12 cellular contexts compared by ENCODE assay signal in the genomic region with DNA sequence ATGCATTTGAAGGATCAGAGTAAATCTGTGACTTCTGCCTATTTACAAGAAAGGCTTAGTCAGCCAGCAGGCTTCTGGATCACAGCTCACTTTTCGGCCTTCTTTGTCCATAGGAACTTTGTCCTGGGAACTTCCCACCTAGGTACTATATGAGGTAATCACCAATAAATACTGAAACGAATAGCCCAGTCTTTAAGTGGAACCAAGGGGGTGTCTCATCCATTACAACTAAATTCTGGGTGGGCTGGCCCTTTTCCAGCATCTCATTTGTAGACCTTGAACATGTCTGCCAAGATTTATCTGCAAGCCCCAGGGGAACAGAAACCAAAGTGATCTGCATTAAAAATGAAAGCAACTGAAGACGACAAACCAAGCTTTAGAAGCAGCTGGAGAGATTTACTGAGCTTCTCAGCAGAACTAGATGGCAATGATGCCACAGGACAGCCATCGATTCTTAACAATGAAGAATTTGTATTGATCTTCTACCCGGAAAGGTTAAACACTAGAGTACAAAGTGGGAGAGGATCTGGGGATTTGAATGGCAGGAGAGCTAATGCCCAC. TPM values are rescaled to one million over a fixed set of nuclear protein-coding genes. Genes with fewer than 3 reads are reported as not detected.
DNase-seq lines count a peak whose midpoint lies in the region; ATAC-seq and TF ChIP-seq lines count a peak whose summit lies in the region.
"Had no signal": no experiment of that assay in that cellular context is flagged by ENCODE, and none has a peak within 500 bp of the region (broad histone marks: within the 10 kb centered on the region; RNA-seq: fewer than 3 reads in every experiment).

No MANE protein-coding gene starts in this region.

- no peaks in the 10 kb centered on the region for H3K9me3 Mint-ChIP-seq in activated naive CD8-positive, alpha-beta T cell treated with anti-CD3 and anti-CD28 coated beads for 36 hours
- H3K9me3 Mint-ChIP-seq in activated naive CD8-positive, alpha-beta T cell treated with anti-CD3 and anti-CD28 coated beads, Interleukin-2, amount 50 U/mL, for 24 hours, result no peaks in the 10 kb centered on the region
- no peaks in the 10 kb centered on the region for H3K9me3 Mint-ChIP-seq in type B pancreatic cell
- H3K9me3 Mint-ChIP-seq: CD14-positive monocyte, IgD-negative memory B cell, neural crest cell had no signal

- no peak for ATAC-seq in activated naive CD8-positive, alpha-beta T cell treated with anti-CD3 and anti-CD28 coated beads, Interleukin-2, amount 50 U/mL, for 24 hours

- peak overlapping the region; percentile 51 for H3K27ac Mint-ChIP-seq in activated naive CD8-positive, alpha-beta T cell treated with anti-CD3 and anti-CD28 coated beads for 36 hours
- H3K27ac Mint-ChIP-seq in activated naive CD8-positive, alpha-beta T cell treated with anti-CD3 and anti-CD28 coated beads, Interleukin-2, amount 50 U/mL, for 24 hours, result no peak overlapping the region
- no peak overlapping the region for H3K27ac Mint-ChIP-seq in type B pancreatic cell
- H3K27ac Mint-ChIP-seq: IgD-negative memory B cell had no signal

- H3K27me3 ChIP-seq in hepatocyte, result no peaks in the 10 kb centered on the region
- H3K27me3 ChIP-seq in tibial nerve, result peaks cover 0 to 4% of the 10 kb centered on the region in 2 donors

- no peak for DNase-seq in activated naive CD8-positive, alpha-beta T cell treated with anti-CD3 and anti-CD28 coated beads for 36 hours
- DNase-seq in activated naive CD8-positive, alpha-beta T cell treated with anti-CD3 and anti-CD28 coated beads, Interleukin-2, amount 50 U/mL, for 24 hours, result no peak
- DNase-seq in NCI-H774 (lab: John Stamatoyannopoulos, UW), result peak; percentile 40
- peak; percentile 74 for DNase-seq in hepatocyte (ENCODE audit: low spot score)
- DNase-seq in type B pancreatic cell (ENCODE audit: extremely low spot score, unreplicated experiment), result no peak
- DNase-seq in tibial nerve (ENCODE audit: low spot score in 2 of 2), result no peak
- DNase-seq in mesenteric fat pad (ENCODE audit: low spot score), result no peak
- DNase-seq in activated CD4-positive, alpha-beta T cell treated with anti-CD3 and anti-CD28 coated beads, Interleukin-2, amount 50 U/mL, for 4 hours, result no peak

- H3K4me1 Mint-ChIP-seq in activated naive CD8-positive, alpha-beta T cell treated with anti-CD3 and anti-CD28 coated beads for 36 hours, result peaks cover 13% of the 10 kb centered on the region
- H3K4me1 Mint-ChIP-seq in activated naive CD8-positive, alpha-beta T cell treated with anti-CD3 and anti-CD28 coated beads, Interleukin-2, amount 50 U/mL, for 24 hours, result no peaks in the 10 kb centered on the region
- peaks cover 17% of the 10 kb centered on the region for H3K4me1 Mint-ChIP-seq in type B pancreatic cell (ENCODE audit: unreplicated experiment)

- TF ChIP-seq EP300 in tibial nerve (IDR thresholded peaks at IDR 0.05), result no peak

- WGBS in hepatocyte (ENCODE audit: low lambda C conversion rate, missing lambda C conversion rate), result 33% methylated on average over 5 of the region's 5 CpGs
- WGBS in tibial nerve, 2 donors, result 36 to 45% methylated on average over 5 of the region's 5 CpGs

- no peaks in the 10 kb centered on the region for H3K79me2 ChIP-seq in hepatocyte

- peak overlapping the region; percentile 2 for H2AFZ ChIP-seq in hepatocyte

- H3K36me3 ChIP-seq in hepatocyte (replicated peaks; ENCODE audit: insufficient read depth, low read depth) (no peaks in the 10 kb centered on the region), tibial nerve (no peaks in the 10 kb centered on the region)

- H3K9me3 ChIP-seq in hepatocyte (ENCODE audit: low read depth), result no peaks in the 10 kb centered on the region
- H3K9me3 ChIP-seq in tibial nerve, result no peaks in the 10 kb centered on the region

- peak overlapping the region; percentile 68 for H3K4me2 ChIP-seq in hepatocyte

- H3K27ac ChIP-seq in hepatocyte, result peak overlapping the region; percentile 88
- no peak overlapping the region for H3K27ac ChIP-seq in tibial nerve

- H3K27me3 Mint-ChIP-seq in activated naive CD8-positive, alpha-beta T cell treated with anti-CD3 and anti-CD28 coated beads for 36 hours, result no peaks in the 10 kb centered on the region
- H3K27me3 Mint-ChIP-seq in activated naive CD8-positive, alpha-beta T cell treated with anti-CD3 and anti-CD28 coated beads, Interleukin-2, amount 50 U/mL, for 24 hours, result no peaks in the 10 kb centered on the region
- peaks cover 39% of the 10 kb centered on the region for H3K27me3 Mint-ChIP-seq in type B pancreatic cell
- H3K27me3 Mint-ChIP-seq: activated naive CD8-positive, alpha-beta T cell; IgD-negative memory B cell had no signal

- H3K9me2 ChIP-seq in hepatocyte (replicated peaks; ENCODE audit: insufficient read depth), result no peaks in the 10 kb centered on the region

- H4K20me1 ChIP-seq in hepatocyte (ENCODE audit: insufficient read depth, poor library complexity, severe bottlenecking), result no peaks in the 10 kb centered on the region

- H3K4me3 Mint-ChIP-seq in activated naive CD8-positive, alpha-beta T cell treated with anti-CD3 and anti-CD28 coated beads for 36 hours, result no peak overlapping the region
- H3K4me3 Mint-ChIP-seq in activated naive CD8-positive, alpha-beta T cell treated with anti-CD3 and anti-CD28 coated beads, Interleukin-2, amount 50 U/mL, for 24 hours, result no peak overlapping the region
- peak overlapping the region; percentile 4 for H3K4me3 Mint-ChIP-seq in type B pancreatic cell
- H3K4me3 Mint-ChIP-seq: activated naive CD8-positive, alpha-beta T cell; neural crest cell had no signal

- H3K4me3 ChIP-seq in hepatocyte (no peak overlapping the region), tibial nerve (no peak overlapping the region)

- TF ChIP-seq CTCF in hepatocyte (IDR thresholded peaks at IDR 0.05; ENCODE audit: poor library complexity) (no peak), type B pancreatic cell (conservative IDR thresholded peaks at IDR 0.05) (no peak), tibial nerve (IDR thresholded peaks at IDR 0.05) (no peak)

- TF ChIP-seq POLR2A in tibial nerve (IDR thresholded peaks at IDR 0.05), result no peak

- peaks cover 2% of the 10 kb centered on the region for H3K36me3 Mint-ChIP-seq in activated naive CD8-positive, alpha-beta T cell treated with anti-CD3 and anti-CD28 coated beads for 36 hours
- peaks cover 13% of the 10 kb centered on the region for H3K36me3 Mint-ChIP-seq in activated naive CD8-positive, alpha-beta T cell treated with anti-CD3 and anti-CD28 coated beads, Interleukin-2, amount 50 U/mL, for 24 hours (ENCODE audit: low read depth)
- H3K36me3 Mint-ChIP-seq in type B pancreatic cell, result no peaks in the 10 kb centered on the region
- H3K36me3 Mint-ChIP-seq: CD14-positive monocyte, IgD-negative memory B cell had no signal

- peaks cover 14% of the 10 kb centered on the region for H3K4me1 ChIP-seq in hepatocyte (ENCODE audit: insufficient read depth)
- no peaks in the 10 kb centered on the region for H3K4me1 ChIP-seq in tibial nerve

RNA-seq across cellular contexts. Expression of gene SNX11, which starts 55.5 kb away (rescaled TPM):
- 10 to 100 TPM; 32.0 to 33.1 TPM for total RNA-seq in activated naive CD8-positive, alpha-beta T cell treated with anti-CD3 and anti-CD28 coated beads for 36 hours
- total RNA-seq in hepatocyte (11.3 and 12.4 TPM in 2 replicates), type B pancreatic cell (ENCODE audit: low replicate concordance) (16.2 and 19.1 TPM in 2 replicates), tibial nerve (10 to 100 TPM; 10.0 to 17.2 (median 16.2) TPM), mesenteric fat pad (20.7 TPM)
- polyA plus RNA-seq in hepatocyte, result 9.2 and 13.2 TPM in 2 replicates

Comparison
In these comparisons a context has a peak if more than half of its experiments do, and no peak if none do; other contexts are left out.
1. DNase-seq: peak in NCI-H774 (single experiment) and hepatocyte (single experiment); none in activated naive CD8-positive, alpha-beta T cell treated with anti-CD3 and anti-CD28 coated beads for 36 hours (single experiment), activated naive CD8-positive, alpha-beta T cell treated with anti-CD3 and anti-CD28 coated beads, Interleukin-2, amount 50 U/mL, for 24 hours (single experiment), type B pancreatic cell (single experiment), tibial nerve (0 of 2), mesenteric fat pad (single experiment) and activated CD4-positive, alpha-beta T cell treated with anti-CD3 and anti-CD28 coated beads, Interleukin-2, amount 50 U/mL, for 4 hours (0 of 2).